In genomic region chrX:47481160-47481559, GRCh38 we compare ENCODE assay signal across 14 cellular contexts. TPM values are rescaled to one million over a fixed set of nuclear protein-coding genes. Genes with fewer than 3 reads are reported as not detected.
DNase-seq lines count a peak whose midpoint lies in the region; ATAC-seq and TF ChIP-seq lines count a peak whose summit lies in the region.
"Had no signal": no experiment of that assay in that cellular context is flagged by ENCODE, and none has a peak within 500 bp of the region (broad histone marks: within the 10 kb centered on the region; RNA-seq: fewer than 3 reads in every experiment).

No MANE protein-coding gene starts in this region.

- peaks cover 29% of the 10 kb centered on the region for H3K4me1 Mint-ChIP-seq in activated CD8-positive, alpha-beta memory T cell treated with anti-CD3 and anti-CD28 coated beads, Interleukin-2, amount 10 ng/mL, durations not matched to agents 7 days and 5 days
- peaks cover 26% of the 10 kb centered on the region for H3K4me1 Mint-ChIP-seq in nephron progenitor cell

- CTCF ChIA-PET in activated CD8-positive, alpha-beta memory T cell treated with anti-CD3 and anti-CD28 coated beads, Interleukin-2, amount 10 ng/mL, durations not matched to agents 7 days and 5 days (lab: Charles Lee), result interaction anchor here (0.9 to 1.3 kb wide), 2 partner anchors 42 to 97 kb away, joined by 3 read pairs; no protein-coding TSS in a partner anchor

- H3K9me3 Mint-ChIP-seq in activated CD8-positive, alpha-beta memory T cell treated with anti-CD3 and anti-CD28 coated beads, Interleukin-2, amount 10 ng/mL, durations not matched to agents 7 days and 5 days (ENCODE audit: low read depth), result no peaks in the 10 kb centered on the region
- H3K9me3 Mint-ChIP-seq in activated naive CD4-positive, alpha-beta T cell treated with anti-CD3 and anti-CD28 coated beads, Interleukin-2, amount 50 U/mL, for 72 hours, result no peaks in the 10 kb centered on the region
- peaks cover 54% of the 10 kb centered on the region for H3K9me3 Mint-ChIP-seq in nephron progenitor cell

- H3K27me3 Mint-ChIP-seq in activated CD8-positive, alpha-beta memory T cell treated with anti-CD3 and anti-CD28 coated beads, Interleukin-2, amount 10 ng/mL, durations not matched to agents 7 days and 5 days, result no peaks in the 10 kb centered on the region
- no peaks in the 10 kb centered on the region for H3K27me3 Mint-ChIP-seq in nephron progenitor cell (ENCODE audit: low read depth, poor library complexity)
- H3K27me3 Mint-ChIP-seq: progenitor cell of endocrine pancreas had no signal

- ATAC-seq in activated CD8-positive, alpha-beta memory T cell treated with anti-CD3 and anti-CD28 coated beads, Interleukin-2, amount 10 ng/mL, durations not matched to agents 7 days and 5 days, result no peak
- no peak for ATAC-seq in activated naive CD4-positive, alpha-beta T cell treated with anti-CD3 and anti-CD28 coated beads, Interleukin-2, amount 50 U/mL, for 72 hours
- ATAC-seq in HG02759 (IDR thresholded peaks at IDR 0.05; ENCODE audit: unreplicated experiment), result no peak
- no peak for ATAC-seq in left lobe of liver
- no peak for ATAC-seq in HG03280 (IDR thresholded peaks at IDR 0.05; ENCODE audit: unreplicated experiment)
- ATAC-seq: gastrocnemius medialis, Right ventricle myocardium inferior had no signal

- H3K4me3 ChIP-seq in HFF-Myc (replicated peaks; ENCODE audit: low read depth, low read length), result peak overlapping the region; percentile 65

- no peak for TF ChIP-seq CTCF in HFF-Myc (IDR thresholded peaks at IDR 0.05; ENCODE audit: low read depth, low read length, missing control alignments)
- no peak for TF ChIP-seq CTCF in nephron progenitor cell (IDR thresholded peaks at IDR 0.05)

- peak overlapping the region; percentile 95 for H3K4me3 Mint-ChIP-seq in activated CD8-positive, alpha-beta memory T cell treated with anti-CD3 and anti-CD28 coated beads, Interleukin-2, amount 10 ng/mL, durations not matched to agents 7 days and 5 days
- H3K4me3 Mint-ChIP-seq in nephron progenitor cell, result peak overlapping the region; percentile 88

- H3K36me3 Mint-ChIP-seq in activated CD8-positive, alpha-beta memory T cell treated with anti-CD3 and anti-CD28 coated beads, Interleukin-2, amount 10 ng/mL, durations not matched to agents 7 days and 5 days, result peaks cover 13% of the 10 kb centered on the region
- H3K36me3 Mint-ChIP-seq in activated naive CD4-positive, alpha-beta T cell treated with anti-CD3 and anti-CD28 coated beads, Interleukin-2, amount 50 U/mL, for 72 hours, result peaks cover 6 to 8% of the 10 kb centered on the region in 2 donors
- H3K36me3 Mint-ChIP-seq in nephron progenitor cell (ENCODE audit: low read depth), result peaks cover 25% of the 10 kb centered on the region

- DNase-seq in activated CD8-positive, alpha-beta memory T cell treated with anti-CD3 and anti-CD28 coated beads, Interleukin-2, amount 10 ng/mL, durations not matched to agents 7 days and 5 days, result no peak
- DNase-seq in activated CD8-positive, alpha-beta memory T cell treated with anti-CD3 and anti-CD28 coated beads, Interleukin-2, amount 50 U/mL, for 4 hours, result no peak
- no peak for DNase-seq in HFF-Myc (ENCODE audit: extremely low read depth, low read depth)
- DNase-seq in activated naive CD4-positive, alpha-beta T cell treated with anti-CD3 and anti-CD28 coated beads, Interleukin-2, amount 50 U/mL, for 72 hours (ENCODE audit: low spot score in 2 of 2), result no peak
- no peak for DNase-seq in nephron progenitor cell
- no peak for DNase-seq in left lobe of liver (ENCODE audit: low spot score)
- DNase-seq: gastrocnemius medialis, NCI-H2081, NCI-H526 treated with DMSO at 0.1 percent for 48 hours, upper lobe of left lung had no signal

- peak overlapping the region; percentile 43 for H3K27ac Mint-ChIP-seq in activated CD8-positive, alpha-beta memory T cell treated with anti-CD3 and anti-CD28 coated beads, Interleukin-2, amount 10 ng/mL, durations not matched to agents 7 days and 5 days
- peak overlapping the region; percentile 77 to 94 for H3K27ac Mint-ChIP-seq in activated naive CD4-positive, alpha-beta T cell treated with anti-CD3 and anti-CD28 coated beads, Interleukin-2, amount 50 U/mL, for 72 hours
- no peak overlapping the region for H3K27ac Mint-ChIP-seq in nephron progenitor cell

RNA-seq across cellular contexts. Expression of gene ZNF41, which starts 1.9 kb away (rescaled TPM):
- total RNA-seq in activated CD8-positive, alpha-beta memory T cell treated with anti-CD3 and anti-CD28 coated beads, Interleukin-2, amount 10 ng/mL, durations not matched to agents 7 days and 5 days, result 10 to 100 TPM in 1 of 2 experiments, 1 to 10 TPM in 1; 9.5 to 10.4 TPM
- 10 to 100 TPM in 1 of 2 donors, 1 to 10 TPM in 1; 5.8 to 10.6 TPM for total RNA-seq in activated naive CD4-positive, alpha-beta T cell treated with anti-CD3 and anti-CD28 coated beads, Interleukin-2, amount 50 U/mL, for 72 hours
- 3.3 TPM for total RNA-seq in left lobe of liver
